ENCODE assay signal across 10 cellular contexts in the genomic region with DNA sequence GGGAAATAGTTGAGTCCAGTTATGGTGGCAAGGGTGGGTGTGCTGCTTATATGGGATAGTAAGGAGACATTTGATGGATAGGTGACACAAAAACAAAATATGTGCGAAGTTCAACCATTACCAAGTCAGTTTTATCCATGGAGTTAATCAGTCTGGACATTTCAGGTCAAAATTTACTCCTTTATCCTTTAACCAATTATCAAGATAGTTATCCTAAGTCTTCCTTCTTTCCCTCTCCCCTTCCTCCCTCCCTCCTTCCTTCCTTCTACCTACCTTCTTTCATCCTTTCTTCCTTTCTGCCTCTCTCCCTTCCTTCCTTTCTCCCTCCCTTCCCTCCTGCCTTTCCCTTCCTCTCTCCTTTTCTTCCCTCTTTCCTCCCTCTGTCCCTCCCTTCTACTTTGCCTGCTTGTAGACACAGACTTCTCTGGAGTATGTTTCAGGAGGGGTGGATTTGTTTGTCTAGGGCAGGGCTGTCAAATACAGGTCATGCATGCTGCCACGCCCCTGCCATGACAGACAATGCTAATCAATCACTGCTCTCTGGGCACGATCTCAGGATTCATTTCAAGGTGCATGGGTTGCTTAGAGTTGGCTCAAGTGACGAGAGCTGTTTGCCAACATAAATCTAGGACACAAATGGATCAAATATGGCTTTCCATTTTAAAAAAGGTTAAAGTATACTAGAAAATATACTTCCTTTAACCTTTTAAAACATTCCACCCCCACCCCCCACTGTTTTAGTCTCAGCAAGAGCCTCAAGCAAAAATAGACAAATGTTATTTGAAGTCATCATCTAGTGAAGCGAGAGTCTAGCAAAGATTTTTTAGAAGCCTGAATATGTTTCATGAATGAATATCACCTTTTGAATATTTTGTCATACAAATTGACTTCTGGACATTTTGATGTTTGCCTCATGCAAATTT.
DNase-seq lines count a peak whose midpoint lies in the region; ATAC-seq and TF ChIP-seq lines count a peak whose summit lies in the region.
"Had no signal": no experiment of that assay in that cellular context is flagged by ENCODE, and none has a peak within 500 bp of the region (broad histone marks: within the 10 kb centered on the region; RNA-seq: fewer than 3 reads in every experiment).

No MANE protein-coding gene starts in this region.

- WGBS in H9 (ENCODE audit: extremely low coverage, insufficient read length, low lambda C conversion rate) = no CpG with 5 or more reads among the region's 5 CpGs
- 54% methylated on average over 5 of the region's 5 CpGs for WGBS in esophagus, 2 donors
- no CpG with 5 or more reads among the region's 5 CpGs for WGBS in trophoblast cell (ENCODE audit: extremely low coverage, insufficient coverage, insufficient read length)

- no peak overlapping the region for H4K8ac ChIP-seq in H9 (replicated peaks; ENCODE audit: insufficient read length, low read depth, low read length)
- H4K8ac ChIP-seq in trophoblast cell (ENCODE audit: low read depth, low read length) = no peak overlapping the region

- H3K9me3 ChIP-seq in H9 (ENCODE audit: control insufficient read depth, low read depth, low read length) = no peaks in the 10 kb centered on the region
- H3K9me3 ChIP-seq in esophagus (ENCODE audit: control insufficient read depth in 2 of 2, insufficient read depth in 1 of 2, low read depth in 1 of 2, low read length in 1 of 2) = no peaks in the 10 kb centered on the region
- H3K9me3 ChIP-seq in trophoblast cell (ENCODE audit: insufficient read depth, low read depth, low read length) = no peaks in the 10 kb centered on the region
- no peaks in the 10 kb centered on the region for H3K9me3 ChIP-seq in MG63

- no peak overlapping the region for H4K12ac ChIP-seq in trophoblast cell (ENCODE audit: low read depth, low read length)

- no peak for DNase-seq in H9
- DNase-seq in NCI-H460 (ENCODE audit: extremely low read depth, low read depth) = peak; percentile 37
- no peak for DNase-seq in trophoblast cell
- DNase-seq in stimulated activated CD8-positive, alpha-beta memory T cell treated with anti-CD3 and anti-CD28 coated beads, Interleukin-4, amount 100 ng/mL, for 48 hours = no peak
- no peak for DNase-seq in MG63
- DNase-seq in brain microvascular endothelial cell = no peak
- DNase-seq in foreskin keratinocyte = no peak
- DNase-seq: activated CD8-positive, alpha-beta memory T cell treated with anti-CD3 and anti-CD28 coated beads, Interleukin-2, amount 50 U/mL, for 4 hours; NCI-H1694 had no signal

- no peak overlapping the region; a peak in 1 of 7 replicates for H3K27ac Mint-ChIP-seq in H9

- H3K23ac ChIP-seq in H9 (ENCODE audit: insufficient read length, low read depth, low read length) = no peak overlapping the region
- H3K23ac ChIP-seq in trophoblast cell (ENCODE audit: low read length) = no peak overlapping the region

- H3K27me3 ChIP-seq in H9 (ENCODE audit: insufficient read depth, low read length) (no peaks in the 10 kb centered on the region), esophagus (ENCODE audit: control insufficient read depth in 1 of 2, insufficient read depth in 2 of 2, low read length in 2 of 2) (no peaks in the 10 kb centered on the region), trophoblast cell (ENCODE audit: insufficient read depth, low read length) (no peaks in the 10 kb centered on the region), MG63 (no peaks in the 10 kb centered on the region), brain microvascular endothelial cell (replicated peaks) (no peaks in the 10 kb centered on the region), foreskin keratinocyte (no peaks in the 10 kb centered on the region)

- H3K79me1 ChIP-seq in H9 (ENCODE audit: insufficient read depth, low read depth, low read length, poor library complexity, severe bottlenecking) (no peaks in the 10 kb centered on the region), trophoblast cell (ENCODE audit: low read length) (peaks cover 5% of the 10 kb centered on the region)

- no peaks in the 10 kb centered on the region for H4K20me1 ChIP-seq in H9 (ENCODE audit: control insufficient read depth, insufficient read depth, insufficient read length)

- no peak overlapping the region for H3T11ph ChIP-seq in H9 (ENCODE audit: low read length)

- no peaks in the 10 kb centered on the region for H3K27me3 Mint-ChIP-seq in H9 (ENCODE audit: low read depth)

- H3K9ac ChIP-seq in H9 (ENCODE audit: extremely low read depth, insufficient read length, low read length) (no peak overlapping the region), trophoblast cell (ENCODE audit: low read length) (no peak overlapping the region)

- H3K56ac ChIP-seq in H9 (ENCODE audit: insufficient read length, low read depth, low read length) = no peak overlapping the region

- H2BK120ac ChIP-seq in H9 (ENCODE audit: low read depth, low read length, poor library complexity, severe bottlenecking) (no peak overlapping the region), trophoblast cell (ENCODE audit: insufficient read depth, low read length, poor library complexity) (no peak overlapping the region)

- H3K79me2 ChIP-seq in H9 (ENCODE audit: insufficient read depth, low read length) (no peaks in the 10 kb centered on the region), trophoblast cell (ENCODE audit: control insufficient read depth, insufficient read depth, low read length, poor library complexity) (no peaks in the 10 kb centered on the region)

- in situ Hi-C loops in brain microvascular endothelial cell (cut with HindIII; ENCODE audit: low pct_ligation_motif_present, low sequenced_read_pairs) = no loop called here

- no peak overlapping the region for H2BK12ac ChIP-seq in H9 (ENCODE audit: insufficient read length, low read depth, low read length)
- H2BK12ac ChIP-seq in trophoblast cell (ENCODE audit: low read length) = peak overlapping the region; percentile 15

- H2AFZ ChIP-seq in H9 (ENCODE audit: low read length) (no peak overlapping the region), trophoblast cell (ENCODE audit: insufficient read depth, low read length, poor library complexity) (no peak overlapping the region)

- no peaks in the 10 kb centered on the region for H3K23me2 ChIP-seq in H9 (ENCODE audit: insufficient read length, low read depth, low read length, poor library complexity, severe bottlenecking)

- H3K9me3 Mint-ChIP-seq in H9 = no peaks in the 10 kb centered on the region; a peak in 1 of 5 replicates

- H2BK5ac ChIP-seq in H9 (ENCODE audit: insufficient read length, low read length) (no peak overlapping the region), trophoblast cell (ENCODE audit: low read depth, low read length, poor library complexity) (no peak overlapping the region)

- no peak overlapping the region for H3K4ac ChIP-seq in H9 (ENCODE audit: low read depth, low read length)
- H3K4ac ChIP-seq in trophoblast cell (ENCODE audit: low read depth, low read length) = no peak overlapping the region

- TF ChIP-seq CTCF in H9 (conservative IDR thresholded peaks at IDR 0.05) (no peak), brain microvascular endothelial cell (IDR thresholded peaks at IDR 0.05; ENCODE audit: low read depth, low read length, missing control alignments) (no peak), foreskin keratinocyte (conservative IDR thresholded peaks at IDR 0.05) (no peak)

- peak overlapping the region; percentile 1 for H3K18ac ChIP-seq in H9 (ENCODE audit: insufficient read length, low read depth, low read length)
- H3K18ac ChIP-seq in trophoblast cell (ENCODE audit: low read length) = no peak overlapping the region

- no peak overlapping the region for H4K5ac ChIP-seq in H9 (ENCODE audit: insufficient read length, low read depth, low read length)

- ATAC-seq in foreskin keratinocyte = no peak

- H2BK20ac ChIP-seq in H9 (ENCODE audit: low read depth, low read length, poor library complexity, severe bottlenecking) = no peak overlapping the region

- no peak overlapping the region for H3K4me3 Mint-ChIP-seq in H9

- H3K4me2 ChIP-seq in H9 (ENCODE audit: insufficient read depth, insufficient read length, low read length) (no peak overlapping the region), trophoblast cell (ENCODE audit: low read length) (no peak overlapping the region)

- no peak overlapping the region for H4K91ac ChIP-seq in H9 (ENCODE audit: insufficient read length, low read depth, low read length)
- H4K91ac ChIP-seq in trophoblast cell (ENCODE audit: low read depth, low read length) = peak overlapping the region; percentile 55

- peaks cover 29 to 35% of the 10 kb centered on the region in 2 experiments for H3K4me1 Mint-ChIP-seq in H9

- H2AK5ac ChIP-seq in H9 (ENCODE audit: insufficient read length, low read length) (no peak overlapping the region), trophoblast cell (ENCODE audit: low read length) (no peak overlapping the region)

- H3K36me3 Mint-ChIP-seq in H9 (ENCODE audit: insufficient read depth in 1 of 3, low read depth in 3 of 3) = no peaks in the 10 kb centered on the region

- H3K36me3 ChIP-seq in esophagus (ENCODE audit: control insufficient read depth in 2 of 2, insufficient read depth in 2 of 2, low read length in 1 of 2) (no peaks in the 10 kb centered on the region), trophoblast cell (ENCODE audit: control insufficient read depth in 1 of 2, insufficient read depth in 2 of 2, low read length in 2 of 2) (no peaks in the 10 kb centered on the region), MG63 (no peaks in the 10 kb centered on the region), brain microvascular endothelial cell (replicated peaks) (no peaks in the 10 kb centered on the region)

- H3K27ac ChIP-seq in H9 (ENCODE audit: insufficient read length, low read depth, low read length) (no peak overlapping the region), esophagus (ENCODE audit: low read depth in 2 of 2, low read length in 1 of 2) (peak overlapping the region; percentile 52 to 87), trophoblast cell (ENCODE audit: low read depth, low read length) (peak overlapping the region; percentile 39), brain microvascular endothelial cell (no peak overlapping the region), foreskin keratinocyte (no peak overlapping the region)

- H2BK15ac ChIP-seq in H9 (ENCODE audit: low read depth, low read length) = no peak overlapping the region

- H3K4me1 ChIP-seq in H9 (ENCODE audit: insufficient read depth, low read length) (peaks cover 3% of the 10 kb centered on the region; the same call in 1 of the 2 replicates), esophagus (ENCODE audit: control insufficient read depth in 2 of 2, insufficient read depth in 2 of 2, low read length in 1 of 2) (peaks cover 0 to 5% of the 10 kb centered on the region in 2 donors), trophoblast cell (ENCODE audit: control insufficient read depth in 1 of 2, insufficient read depth in 2 of 2, low read length in 2 of 2) (peaks cover 3 to 17% of the 10 kb centered on the region in 2 experiments), foreskin keratinocyte (no peaks in the 10 kb centered on the region)

- no peak overlapping the region for H3K14ac ChIP-seq in H9 (ENCODE audit: insufficient read depth, low read length)
- peak overlapping the region; percentile 8 for H3K14ac ChIP-seq in trophoblast cell (ENCODE audit: low read length)

- no peak overlapping the region for H3K4me3 ChIP-seq in esophagus (ENCODE audit: low read depth in 1 of 2, low read length in 2 of 2)
- H3K4me3 ChIP-seq in trophoblast cell (ENCODE audit: low read depth, low read length) = no peak overlapping the region
- no peak overlapping the region for H3K4me3 ChIP-seq in MG63
- H3K4me3 ChIP-seq in brain microvascular endothelial cell (ENCODE audit: low read depth, low read length) = no peak overlapping the region

Comparison
In these comparisons a context has a peak if more than half of its experiments do, and no peak if none do; other contexts are left out.
1. H3K27ac ChIP-seq: peak in esophagus (2 of 2) and trophoblast cell (single experiment); none in H9 (single experiment), brain microvascular endothelial cell (single experiment) and foreskin keratinocyte (single experiment).